Comparison of ENCODE assay signal across 36 cellular contexts in genomic region chr1:23448846-23449245, GRCh38.
"Had no signal": no experiment of that assay in that cellular context is flagged by ENCODE, and none has a peak within 500 bp of the region (broad histone marks: within the 10 kb centered on the region; RNA-seq: fewer than 3 reads in every experiment).

No MANE protein-coding gene starts in this region.

- H3K27ac Mint-ChIP-seq: activated CD4-positive, alpha-beta memory T cell treated with anti-CD3 and anti-CD28 coated beads, Interleukin-2, amount 10 ng/mL, durations not matched to agents 7 days and 5 days; activated naive CD8-positive, alpha-beta T cell treated with anti-CD3 and anti-CD28 coated beads for 36 hours; activated T-cell treated with anti-CD3 and anti-CD28 coated beads, Interleukin-2, amount 50 U/mL, for 72 hours; activated T-helper 17 cell treated with anti-CD3 and anti-CD28 coated beads, Interleukin-2, amount 50 U/mL, for 72 hours; T-helper 1 cell treated with Interleukin-12 subunit alpha and Interleukin-12 subunit beta and Interleukin-4 antibody, amounts not matched to agents 30 μg/mL and 1 μg/mL, for 36 hours; T-helper 2 cell treated with Interferon-gamma antibody and Interleukin-4, amounts not matched to agents 5 μg/mL and 100 μg/mL, for 36 hours had no signal

- H3K9me3 Mint-ChIP-seq: activated CD4-positive, alpha-beta memory T cell treated with anti-CD3 and anti-CD28 coated beads, Interleukin-2, amount 10 ng/mL, durations not matched to agents 7 days and 5 days; activated naive CD8-positive, alpha-beta T cell treated with anti-CD3 and anti-CD28 coated beads for 36 hours; activated T-cell treated with anti-CD3 and anti-CD28 coated beads, Interleukin-2, amount 50 U/mL, for 72 hours; activated T-helper 17 cell treated with anti-CD3 and anti-CD28 coated beads, Interleukin-2, amount 50 U/mL, for 72 hours; T-helper 1 cell treated with Interleukin-12 subunit alpha and Interleukin-12 subunit beta and Interleukin-4 antibody, amounts not matched to agents 30 μg/mL and 1 μg/mL, for 36 hours; T-helper 2 cell treated with Interferon-gamma antibody and Interleukin-4, amounts not matched to agents 5 μg/mL and 100 μg/mL, for 36 hours had no signal

- FAIRE-seq: astrocyte, bronchial epithelial cell, TTC549 had no signal

- H3K4me2 ChIP-seq: SK-N-SH had no signal

- H3K27me3 Mint-ChIP-seq: activated T-helper 17 cell treated with anti-CD3 and anti-CD28 coated beads, Interleukin-2, amount 50 U/mL, for 72 hours had no signal

- H3K36me3 ChIP-seq: Peyer's patch, WERI-Rb-1 had no signal

- H3K9me3 ChIP-seq: body of pancreas, Peyer's patch, SJSA1, SK-N-SH had no signal

- H3K9ac ChIP-seq: SK-N-SH had no signal

- H3K4me3 Mint-ChIP-seq: activated CD4-positive, alpha-beta memory T cell treated with anti-CD3 and anti-CD28 coated beads, Interleukin-2, amount 10 ng/mL, durations not matched to agents 7 days and 5 days; activated naive CD8-positive, alpha-beta T cell treated with anti-CD3 and anti-CD28 coated beads for 36 hours; activated T-cell treated with anti-CD3 and anti-CD28 coated beads, Interleukin-2, amount 50 U/mL, for 72 hours; activated T-helper 17 cell treated with anti-CD3 and anti-CD28 coated beads, Interleukin-2, amount 50 U/mL, for 72 hours; T-helper 1 cell treated with Interleukin-12 subunit alpha and Interleukin-12 subunit beta and Interleukin-4 antibody, amounts not matched to agents 30 μg/mL and 1 μg/mL, for 36 hours; T-helper 2 cell treated with Interferon-gamma antibody and Interleukin-4, amounts not matched to agents 5 μg/mL and 100 μg/mL, for 36 hours had no signal

- DNase-seq: activated CD4-positive, alpha-beta memory T cell treated with anti-CD3 and anti-CD28 coated beads, Interleukin-2, amount 10 ng/mL, durations not matched to agents 7 days and 5 days; activated CD4-positive, alpha-beta T cell treated with anti-CD3 and anti-CD28 coated beads for 1 hour; activated CD4-positive, alpha-beta T cell treated with anti-CD3 and anti-CD28 coated beads for 48 hours; activated CD4-positive, CD25-positive, alpha-beta regulatory T cell; activated effector memory CD4-positive, alpha-beta T cell treated with anti-CD3 and anti-CD28 coated beads, Interleukin-2, amount 50 U/mL, for 16 hours; activated naive CD4-positive, alpha-beta T cell; activated naive CD4-positive, alpha-beta T cell treated with anti-CD3 and anti-CD28 coated beads, Interleukin-2, amount 50 U/mL, for 16 hours; activated naive CD8-positive, alpha-beta T cell treated with anti-CD3 and anti-CD28 coated beads for 36 hours; activated T-cell treated with anti-CD3 and anti-CD28 coated beads, Interleukin-2, amount 50 U/mL, for 1 hour; activated T-cell treated with anti-CD3 and anti-CD28 coated beads, Interleukin-2, amount 50 U/mL, for 72 hours; body of pancreas; caudate nucleus; cerebellar nuclear complex; Karpas-422; KBM-7; NCI-H1105; NCI-H1417 treated with DMSO at 0.1 percent for 48 hours; NCI-H187 treated with DMSO at 0.1 percent for 48 hours; NCI-H2081; NCI-H2227 treated with DMSO at 0.1 percent for 48 hours; NCI-H524 treated with DMSO at 0.1 percent for 48 hours; NCI-H748 treated with DMSO at 0.1 percent for 48 hours; NK-92 treated with Interleukin-12 subunit alpha and Interleukin-12 subunit beta, amount 100 ng/mL, for 24 hours; PC-3; Peyer's patch; RPMI8226; SHP77 treated with DMSO at 0.1 percent for 48 hours; SK-N-SH; WERI-Rb-1 had no signal

- H3K36me3 Mint-ChIP-seq: activated naive CD8-positive, alpha-beta T cell treated with anti-CD3 and anti-CD28 coated beads for 36 hours had no signal

- H3K27me3 ChIP-seq: body of pancreas, Peyer's patch, SJSA1 had no signal

- H3K27ac ChIP-seq: body of pancreas, Peyer's patch, SJSA1, WERI-Rb-1 had no signal

- H3K4me3 ChIP-seq: body of pancreas, Peyer's patch, SJSA1 had no signal

- ATAC-seq: activated T-cell treated with anti-CD3 and anti-CD28 coated beads, Interleukin-2, amount 50 U/mL, for 72 hours; activated T-helper 17 cell treated with anti-CD3 and anti-CD28 coated beads, Interleukin-2, amount 50 U/mL, for 72 hours; body of pancreas; PC-3 had no signal
